7 cellular contexts compared by ENCODE assay signal in genomic region chr6:32969685-32970412, GRCh38. TPM values are rescaled to one million over a fixed set of nuclear protein-coding genes. Genes with fewer than 3 reads are reported as not detected.
DNase-seq lines count a peak whose midpoint lies in the region; ATAC-seq, FAIRE-seq and TF ChIP-seq lines count a peak whose summit lies in the region.

No MANE protein-coding gene starts in this region.

- no peaks in the 10 kb centered on the region for H3K27me3 ChIP-seq in layer of hippocampus (ENCODE audit: control insufficient read depth, insufficient read depth, low read length)

- TF ChIP-seq CTCF in WI38 (IDR thresholded peaks at IDR 0.05; ENCODE audit: low read depth, low read length) = no peak

- no peak for ATAC-seq in HG03135 (IDR thresholded peaks at IDR 0.05; ENCODE audit: unreplicated experiment)

- FAIRE-seq in GM12891 (lab: Jason Lieb, UNC) = no peak

- DNase-seq in GM12891 (ENCODE audit: insufficient read length, low spot score) (no peak), NCI-H2171 treated with DMSO at 0.1 percent for 48 hours (lab: John Stamatoyannopoulos, UW) (peak; percentile 88)
- DNase-seq in central memory CD4-positive, alpha-beta T cell = peak; percentile 64
- peak; percentile 54 to 72 (median 62) for DNase-seq in stimulated activated CD4-positive, alpha-beta T cell treated with anti-CD3 and anti-CD28 coated beads, Interleukin-1b, Interleukin-23, amount 100 ng/mL, for 24 hours (ENCODE audit: low read depth in 4 of 4, low spot score in 1 of 4)

- peak overlapping the region; percentile 87 for H3K4me3 ChIP-seq in WI38 (ENCODE audit: low read depth, low read length)

- peak overlapping the region; percentile 100 for H3K27ac ChIP-seq in layer of hippocampus (ENCODE audit: low read depth, low read length)

- peak; percentile 69; the same call in 1 of the 2 replicates for TF ChIP-seq POLR2A in GM12891 (IDR thresholded peaks at IDR 0.05; ENCODE audit: low read depth, low read length)

TF ChIP-seq in GM12891, 5 proteins besides CTCF, POLR2A, EP300 and RAD21:
- TF ChIP-seq SPI1 (IDR thresholded peaks at IDR 0.05; ENCODE audit: low read depth, low read length) (no peak), TAF1 (IDR thresholded peaks at IDR 0.05; ENCODE audit: low read depth, low read length) (peak; percentile 87; the same call in 1 of the 2 replicates)

RNA-seq across cellular contexts. Expression of gene BRD2, which starts 1.5 kb away (rescaled TPM):
- polyA plus RNA-seq in GM12891 (2012; ENCODE audit: low read depth, missing spikeins) = 178 TPM

RNA-seq across cellular contexts. Expression of gene HLA-DMA, which starts 17.0 kb away (rescaled TPM):
- polyA plus RNA-seq in GM12891 (2012; ENCODE audit: low read depth, missing spikeins) = 434 TPM

RNA-seq across cellular contexts. Expression of gene HLA-DMB, which starts 29.0 kb away (rescaled TPM):
- 358 TPM for polyA plus RNA-seq in GM12891 (2012; ENCODE audit: low read depth, missing spikeins)

RNA-seq across cellular contexts. Expression of gene HLA-DOA, which starts 39.5 kb away (rescaled TPM):
- polyA plus RNA-seq in GM12891 (2012; ENCODE audit: low read depth, missing spikeins) = 110 TPM
